ENCODE assay signal across 7 cellular contexts in the genomic region with DNA sequence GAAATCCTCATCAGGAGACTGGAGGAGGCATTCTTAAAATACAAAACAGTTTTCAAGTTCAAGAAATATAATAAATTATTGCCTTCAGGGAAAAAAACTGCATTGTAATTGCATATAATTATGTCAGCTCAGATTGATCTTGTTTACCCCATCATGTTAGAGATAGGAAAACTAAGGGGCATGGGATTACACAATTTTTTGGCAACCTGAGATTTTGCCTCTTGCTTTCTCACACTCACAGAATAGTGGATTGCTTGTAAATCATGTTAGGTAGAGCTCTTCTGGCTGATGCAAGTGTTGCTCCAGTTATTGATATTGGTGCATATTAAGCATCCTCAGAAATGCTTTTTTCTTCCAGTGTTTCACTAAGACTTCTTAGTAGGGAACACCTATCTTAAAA.
"Had no signal": no experiment of that assay in that cellular context is flagged by ENCODE, and none has a peak within 500 bp of the region (broad histone marks: within the 10 kb centered on the region; RNA-seq: fewer than 3 reads in every experiment).

No MANE protein-coding gene starts in this region.

- H3K27ac ChIP-seq: HL-60 had no signal

- H3K4me3 ChIP-seq: K562 had no signal

- FAIRE-seq: K562 had no signal

- DNase-seq: GOT3, H7, HCEC 1CT, IMR-90, KG1 had no signal

- ATAC-seq: K562 had no signal
